1 cellular context compared by ENCODE assay signal in the genomic region with DNA sequence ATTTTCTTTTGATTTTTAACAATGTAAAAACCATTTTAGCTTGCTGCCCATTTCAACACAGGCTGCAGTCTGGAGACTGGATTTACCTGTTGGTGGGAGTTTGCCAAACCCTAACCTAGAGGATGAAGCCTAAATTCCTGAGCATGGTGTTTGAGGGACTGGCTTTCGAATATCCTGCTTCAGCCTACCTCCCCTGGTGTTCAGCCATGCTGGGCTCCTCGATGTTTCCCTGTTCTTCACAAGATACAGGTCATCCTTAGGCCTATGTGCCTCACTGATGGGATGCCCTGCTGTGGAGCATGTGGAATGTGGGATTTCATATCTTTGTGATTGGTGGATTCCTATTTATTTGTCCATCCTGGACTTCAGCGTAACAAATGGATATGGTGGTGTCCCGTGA.
TF ChIP-seq lines count a peak whose summit lies in the region.

No MANE protein-coding gene starts in this region.

TF ChIP-seq in GM23338, 12 proteins besides CTCF, POLR2A, EP300 and RAD21:
- TF ChIP-seq JUNB (IDR thresholded peaks at IDR 0.05; ENCODE audit: unreplicated experiment) = no peak
- no peak for TF ChIP-seq ZNF331 (CRISPR knock-in tag; IDR thresholded peaks at IDR 0.05; ENCODE audit: low read depth)
